1 cellular context compared by ENCODE assay signal in genomic region chr14:104783484-104784217, GRCh38.
A peak's percentile ranks its signal among the peaks of the same experiment; 100 is the strongest.
TF ChIP-seq lines count a peak whose summit lies in the region.

No MANE protein-coding gene starts in this region.

TF ChIP-seq in HepG2, 621 proteins besides CTCF, POLR2A, EP300 and RAD21:
- no peak for TF ChIP-seq SP4 (CRISPR knock-in tag; IDR thresholded peaks at IDR 0.05)
- 0 out of 2 replicates have a peak, but pooled peaks have one; percentile 40 for TF ChIP-seq AKAP8 (CRISPR knock-in tag; IDR thresholded peaks at IDR 0.05)
- TF ChIP-seq ZBTB38 (CRISPR knock-in tag; IDR thresholded peaks at IDR 0.05) = no peak
- no peak for TF ChIP-seq ASH2L (IDR thresholded peaks at IDR 0.05; ENCODE audit: insufficient read length, low read depth, low read length)
TF ChIP-seq in HepG2: peak in this region for 1.
